Comparison of ENCODE assay signal across 8 cellular contexts in genomic region chr11:66595245-66595904, GRCh38. TPM values are rescaled to one million over a fixed set of nuclear protein-coding genes. Genes with fewer than 3 reads are reported as not detected.
DNase-seq lines count a peak whose midpoint lies in the region; ATAC-seq and TF ChIP-seq lines count a peak whose summit lies in the region.

No MANE protein-coding gene starts in this region.

- TF ChIP-seq CTCF in neural progenitor cell (IDR thresholded peaks at IDR 0.05) = no peak

- H3F3A ChIP-seq in neural progenitor cell (ENCODE audit: low read depth) = peaks cover 10% of the 10 kb centered on the region

- H3K4me1 Mint-ChIP-seq in neural progenitor cell = peaks cover 22% of the 10 kb centered on the region

- H3K9ac ChIP-seq in neural progenitor cell = no peak overlapping the region

- peak overlapping the region; percentile 72 for H3K27ac ChIP-seq in cingulate gyrus (ENCODE audit: low read depth, low read length)
- no peak overlapping the region for H3K27ac ChIP-seq in neural progenitor cell

- H3K27me3 ChIP-seq in neural progenitor cell (no peaks in the 10 kb centered on the region), MG63 (no peaks in the 10 kb centered on the region)

- ATAC-seq in GM21717 (IDR thresholded peaks at IDR 0.05; ENCODE audit: unreplicated experiment) = no peak

- peaks cover 11% of the 10 kb centered on the region for H3K27me3 Mint-ChIP-seq in neural progenitor cell (ENCODE audit: insufficient read depth, low read depth)

- H3K4me3 ChIP-seq in neural progenitor cell (no peak overlapping the region), MG63 (no peak overlapping the region)

- no peaks in the 10 kb centered on the region for H4K20me1 ChIP-seq in neural progenitor cell (ENCODE audit: low read depth)

- H3K9me3 ChIP-seq in neural progenitor cell (ENCODE audit: low read depth) (no peaks in the 10 kb centered on the region), MG63 (no peaks in the 10 kb centered on the region)

- peaks cover 13% of the 10 kb centered on the region for H3K79me2 ChIP-seq in neural progenitor cell (ENCODE audit: low read depth)

- H3K4me2 ChIP-seq in neural progenitor cell = no peak overlapping the region

- DNase-seq in DMS79 (lab: John Stamatoyannopoulos, UW) (peak; percentile 48), NCI-H82 treated with DMSO at 0.1 percent for 48 hours (lab: John Stamatoyannopoulos, UW; ENCODE audit: unreplicated experiment) (peak; percentile 43), neural progenitor cell (ENCODE audit: low spot score) (no peak), MG63 (no peak), SW 1271 (lab: John Stamatoyannopoulos, UW) (no peak), D341Med (ENCODE audit: low spot score) (no peak)

- peaks cover 8% of the 10 kb centered on the region for H3K36me3 Mint-ChIP-seq in neural progenitor cell

- H3K4me1 ChIP-seq in neural progenitor cell = peaks cover 6% of the 10 kb centered on the region

- H3K27ac Mint-ChIP-seq in neural progenitor cell = no peak overlapping the region

- H3K9me3 Mint-ChIP-seq in neural progenitor cell = peaks cover 19% of the 10 kb centered on the region

- H3K4me3 Mint-ChIP-seq in neural progenitor cell = peak overlapping the region; percentile 39

- H3K36me3 ChIP-seq in neural progenitor cell (no peaks in the 10 kb centered on the region), MG63 (peaks cover 8% of the 10 kb centered on the region; the same call in 1 of the 2 replicates)

- H2AFZ ChIP-seq in neural progenitor cell (replicated peaks) = no peak overlapping the region

RNA-seq across cellular contexts. Expression of gene CCS, which starts 2.4 kb away (rescaled TPM):
- total RNA-seq in neural progenitor cell (ENCODE audit: low replicate concordance) = 44.3 and 76.1 TPM in 2 replicates
- 29.3 and 37.6 TPM in 2 replicates for total RNA-seq in MG63 (2014; rRNA removed; shearing (Covaris generic); ENCODE audit: low replicate concordance)

RNA-seq across cellular contexts. Expression of gene CCDC87, which starts 2.5 kb away (rescaled TPM):
- 0.22 and 1.2 TPM in 2 replicates for total RNA-seq in neural progenitor cell (ENCODE audit: low replicate concordance)
- not detected in 2 replicates for total RNA-seq in MG63 (2014; rRNA removed; shearing (Covaris generic); ENCODE audit: low replicate concordance)

RNA-seq across cellular contexts. Expression of gene RBM14, which starts 21.1 kb away (rescaled TPM):
- total RNA-seq in neural progenitor cell (ENCODE audit: low replicate concordance) = 38.2 and 63.8 TPM in 2 replicates
- total RNA-seq in MG63 (2014; rRNA removed; shearing (Covaris generic); ENCODE audit: low replicate concordance) = 19.9 and 27.4 TPM in 2 replicates

RNA-seq across cellular contexts. Expression of gene CTSF, which starts 27.0 kb away (rescaled TPM):
- 1.1 TPM in 1 of 2 replicates, not detected in the other for total RNA-seq in neural progenitor cell (ENCODE audit: low replicate concordance)
- 13.0 and 17.7 TPM in 2 replicates for total RNA-seq in MG63 (2014; rRNA removed; shearing (Covaris generic); ENCODE audit: low replicate concordance)

RNA-seq across cellular contexts. Expression of gene RBM4, which starts 43.1 kb away (rescaled TPM):
- 172 and 206 TPM in 2 replicates for total RNA-seq in neural progenitor cell (ENCODE audit: low replicate concordance)
- 136 and 213 TPM in 2 replicates for total RNA-seq in MG63 (2014; rRNA removed; shearing (Covaris generic); ENCODE audit: low replicate concordance)

Comparison
In these comparisons a context has a peak if more than half of its experiments do, and no peak if none do; other contexts are left out.
1. DNase-seq: peak in DMS79 (single experiment) and NCI-H82 treated with DMSO at 0.1 percent for 48 hours (single experiment); none in neural progenitor cell (single experiment), MG63 (single experiment), SW 1271 (0 of 2) and D341Med (single experiment).